ENCODE assay signal across 1 cellular context in the genomic region with DNA sequence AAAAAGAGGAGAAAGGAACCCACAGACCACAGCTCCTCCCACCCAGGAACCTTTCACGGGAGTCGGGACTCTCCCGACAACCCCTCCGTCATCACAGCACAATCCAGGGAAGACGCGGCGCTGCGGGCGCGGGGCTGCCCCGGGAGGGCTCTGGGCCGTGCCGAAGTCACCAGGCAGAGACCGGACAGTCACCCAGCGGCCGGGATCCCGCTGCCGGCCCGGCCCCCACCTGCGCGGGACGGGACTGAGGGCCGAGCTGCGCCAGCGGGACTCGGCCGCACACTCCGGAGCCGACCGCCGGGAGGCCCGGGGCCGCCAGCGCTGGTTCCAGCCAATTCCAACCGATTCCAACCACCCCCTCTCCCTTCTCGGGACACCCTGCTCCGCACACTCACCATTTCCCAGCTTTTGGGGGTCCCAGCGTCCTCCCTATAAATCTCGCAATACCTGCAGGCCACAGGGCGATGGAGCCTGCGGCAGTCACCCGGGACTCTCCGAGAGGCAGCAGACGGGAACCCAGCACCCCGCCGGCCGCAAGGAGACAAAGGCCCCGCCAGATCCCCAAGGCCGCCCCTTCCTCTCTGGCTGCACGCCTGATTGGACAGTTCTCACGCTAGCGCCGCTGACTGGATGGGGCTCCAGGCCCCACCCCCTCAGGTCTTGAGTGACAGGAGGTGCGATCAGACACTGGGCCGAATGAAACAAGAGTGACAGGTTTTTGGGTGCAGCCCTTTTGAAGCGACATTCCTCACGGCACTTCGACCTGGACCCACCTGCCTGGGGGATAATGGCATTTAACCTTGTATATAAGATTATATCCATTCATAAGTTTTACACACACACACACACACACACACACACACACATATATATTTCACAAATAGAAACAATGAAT.
TF ChIP-seq lines count a peak whose summit lies in the region.

A gene (minus strand): TSS at position 547 of the 895 bp plus-strand sequence. CDS start 149 bp downstream, at position 398.

TF ChIP-seq in K562, 482 proteins besides CTCF, POLR2A, EP300 and RAD21 (continued from another document and continues in another):
- TF ChIP-seq EP400 (IDR thresholded peaks at IDR 0.05) (peak; percentile 58; the same call in 1 of the 2 replicates), FOXK2 (conservative IDR thresholded peaks at IDR 0.05 in 1 of 2, IDR thresholded peaks at IDR 0.05 in 1 of 2; ENCODE audit: low read depth in 2 of 2) (no peak), ETV1 (tag; conservative IDR thresholded peaks at IDR 0.05; ENCODE audit: low read depth) (0 out of 2 replicates have a peak, but pooled peaks have one; percentile 6), SREBF1 (IDR thresholded peaks at IDR 0.05; ENCODE audit: borderline replicate concordance, low read depth, low read length) (no peak), CEBPG (CRISPR knock-in tag; IDR thresholded peaks at IDR 0.05) (0 out of 2 replicates have a peak, but pooled peaks have one; percentile 21), CEBPG (tag; conservative IDR thresholded peaks at IDR 0.05 in 1 of 2, IDR thresholded peaks at IDR 0.05 in 1 of 2) (no peak), ZEB2 (IDR thresholded peaks at IDR 0.05) (0 out of 2 replicates have a peak, but pooled peaks have one; percentile 7), ZFP30 (CRISPR knock-in tag; IDR thresholded peaks at IDR 0.05; ENCODE audit: borderline replicate concordance) (no peak), HDAC1 (IDR thresholded peaks at IDR 0.05) (peak in 1 of 2 experiments; percentile 74; a peak in 2 of 4 replicates), SIN3B (IDR thresholded peaks at IDR 0.05; ENCODE audit: low read depth) (peak; percentile 68; the same call in 1 of the 2 replicates), CREM (IDR thresholded peaks at IDR 0.05; ENCODE audit: low read depth) (peak; percentile 41), PHF20 (IDR thresholded peaks at IDR 0.05; ENCODE audit: partially characterized antibody) (peak; percentile 37), CBX1 (IDR thresholded peaks at IDR 0.05; ENCODE audit: low read depth) (no peak), DACH1 (IDR thresholded peaks at IDR 0.05; ENCODE audit: partially characterized antibody) (no peak), TAL1 (IDR thresholded peaks at IDR 0.05) (no peak), MBD2 (IDR thresholded peaks at IDR 0.05; ENCODE audit: borderline replicate concordance, low read depth) (peak; percentile 95), POLR2B (IDR thresholded peaks at IDR 0.05; ENCODE audit: low read depth, partially characterized antibody) (peak; percentile 66), CREBBP (IDR thresholded peaks at IDR 0.05; ENCODE audit: low read depth, low read length) (no peak), RUNX1 (IDR thresholded peaks at IDR 0.05; ENCODE audit: low read depth) (no peak), SP2 (IDR thresholded peaks at IDR 0.05; ENCODE audit: extremely low read depth, low read depth, low read length, poor library complexity, severe bottlenecking) (peak; percentile 77), SMAD3 (CRISPR knock-in tag; conservative IDR thresholded peaks at IDR 0.05) (no peak), TOE1 (IDR thresholded peaks at IDR 0.05; ENCODE audit: borderline replicate concordance) (no peak), TOE1 (CRISPR knock-in tag; IDR thresholded peaks at IDR 0.05; ENCODE audit: borderline replicate concordance, low read depth) (no peak), ZC3H8 (IDR thresholded peaks at IDR 0.05) (no peak), RB1 (IDR thresholded peaks at IDR 0.05; ENCODE audit: low read depth) (peak; percentile 47; the same call in 1 of the 2 replicates), SIN3A (IDR thresholded peaks at IDR 0.05; ENCODE audit: borderline replicate concordance in 2 of 2, control insufficient read depth in 1 of 2, low read depth in 2 of 2, low read length in 2 of 2) (peak in 1 of 2 experiments; percentile 51; a peak in 1 of 4 replicates), NEUROD1 (IDR thresholded peaks at IDR 0.05; ENCODE audit: borderline replicate concordance, low read depth, low read length, partially characterized antibody) (peak; percentile 91)
- TF ChIP-seq, protein P1, sequence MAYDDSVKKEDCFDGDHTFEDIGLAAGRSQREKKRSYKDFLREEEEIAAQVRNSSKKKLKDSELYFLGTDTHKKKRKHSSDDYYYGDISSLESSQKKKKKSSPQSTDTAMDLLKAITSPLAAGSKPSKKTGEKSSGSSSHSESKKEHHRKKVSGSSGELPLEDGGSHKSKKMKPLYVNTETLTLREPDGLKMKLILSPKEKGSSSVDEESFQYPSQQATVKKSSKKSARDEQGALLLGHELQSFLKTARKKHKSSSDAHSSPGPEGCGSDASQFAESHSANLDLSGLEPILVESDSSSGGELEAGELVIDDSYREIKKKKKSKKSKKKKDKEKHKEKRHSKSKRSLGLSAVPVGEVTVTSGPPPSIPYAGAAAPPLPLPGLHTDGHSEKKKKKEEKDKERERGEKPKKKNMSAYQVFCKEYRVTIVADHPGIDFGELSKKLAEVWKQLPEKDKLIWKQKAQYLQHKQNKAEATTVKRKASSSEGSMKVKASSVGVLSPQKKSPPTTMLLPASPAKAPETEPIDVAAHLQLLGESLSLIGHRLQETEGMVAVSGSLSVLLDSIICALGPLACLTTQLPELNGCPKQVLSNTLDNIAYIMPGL (CRISPR knock-in tag; IDR thresholded peaks at IDR 0.05), result peak; percentile 70; the same call in 1 of the 2 replicates
- TF ChIP-seq, protein P2, sequence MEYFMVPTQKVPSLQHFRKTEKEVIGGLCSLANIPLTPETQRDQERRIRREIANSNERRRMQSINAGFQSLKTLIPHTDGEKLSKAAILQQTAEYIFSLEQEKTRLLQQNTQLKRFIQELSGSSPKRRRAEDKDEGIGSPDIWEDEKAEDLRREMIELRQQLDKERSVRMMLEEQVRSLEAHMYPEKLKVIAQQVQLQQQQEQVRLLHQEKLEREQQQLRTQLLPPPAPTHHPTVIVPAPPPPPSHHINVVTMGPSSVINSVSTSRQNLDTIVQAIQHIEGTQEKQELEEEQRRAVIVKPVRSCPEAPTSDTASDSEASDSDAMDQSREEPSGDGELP (CRISPR knock-in tag; IDR thresholded peaks at IDR 0.05; ENCODE audit: borderline replicate concordance), result peak; percentile 50; the same call in 1 of the 2 replicates
- TF ChIP-seq, protein P3, sequence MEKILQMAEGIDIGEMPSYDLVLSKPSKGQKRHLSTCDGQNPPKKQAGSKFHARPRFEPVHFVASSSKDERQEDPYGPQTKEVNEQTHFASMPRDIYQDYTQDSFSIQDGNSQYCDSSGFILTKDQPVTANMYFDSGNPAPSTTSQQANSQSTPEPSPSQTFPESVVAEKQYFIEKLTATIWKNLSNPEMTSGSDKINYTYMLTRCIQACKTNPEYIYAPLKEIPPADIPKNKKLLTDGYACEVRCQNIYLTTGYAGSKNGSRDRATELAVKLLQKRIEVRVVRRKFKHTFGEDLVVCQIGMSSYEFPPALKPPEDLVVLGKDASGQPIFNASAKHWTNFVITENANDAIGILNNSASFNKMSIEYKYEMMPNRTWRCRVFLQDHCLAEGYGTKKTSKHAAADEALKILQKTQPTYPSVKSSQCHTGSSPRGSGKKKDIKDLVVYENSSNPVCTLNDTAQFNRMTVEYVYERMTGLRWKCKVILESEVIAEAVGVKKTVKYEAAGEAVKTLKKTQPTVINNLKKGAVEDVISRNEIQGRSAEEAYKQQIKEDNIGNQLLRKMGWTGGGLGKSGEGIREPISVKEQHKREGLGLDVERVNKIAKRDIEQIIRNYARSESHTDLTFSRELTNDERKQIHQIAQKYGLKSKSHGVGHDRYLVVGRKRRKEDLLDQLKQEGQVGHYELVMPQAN (IDR thresholded peaks at IDR 0.05; ENCODE audit: borderline replicate concordance), result peak; percentile 35; the same call in 1 of the 2 replicates
- TF ChIP-seq, protein P4, sequence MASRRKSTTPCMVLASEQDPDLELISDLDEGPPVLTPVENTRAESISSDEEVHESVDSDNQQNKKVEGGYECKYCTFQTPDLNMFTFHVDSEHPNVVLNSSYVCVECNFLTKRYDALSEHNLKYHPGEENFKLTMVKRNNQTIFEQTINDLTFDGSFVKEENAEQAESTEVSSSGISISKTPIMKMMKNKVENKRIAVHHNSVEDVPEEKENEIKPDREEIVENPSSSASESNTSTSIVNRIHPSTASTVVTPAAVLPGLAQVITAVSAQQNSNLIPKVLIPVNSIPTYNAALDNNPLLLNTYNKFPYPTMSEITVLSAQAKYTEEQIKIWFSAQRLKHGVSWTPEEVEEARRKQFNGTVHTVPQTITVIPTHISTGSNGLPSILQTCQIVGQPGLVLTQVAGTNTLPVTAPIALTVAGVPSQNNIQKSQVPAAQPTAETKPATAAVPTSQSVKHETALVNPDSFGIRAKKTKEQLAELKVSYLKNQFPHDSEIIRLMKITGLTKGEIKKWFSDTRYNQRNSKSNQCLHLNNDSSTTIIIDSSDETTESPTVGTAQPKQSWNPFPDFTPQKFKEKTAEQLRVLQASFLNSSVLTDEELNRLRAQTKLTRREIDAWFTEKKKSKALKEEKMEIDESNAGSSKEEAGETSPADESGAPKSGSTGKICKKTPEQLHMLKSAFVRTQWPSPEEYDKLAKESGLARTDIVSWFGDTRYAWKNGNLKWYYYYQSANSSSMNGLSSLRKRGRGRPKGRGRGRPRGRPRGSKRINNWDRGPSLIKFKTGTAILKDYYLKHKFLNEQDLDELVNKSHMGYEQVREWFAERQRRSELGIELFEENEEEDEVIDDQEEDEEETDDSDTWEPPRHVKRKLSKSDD (conservative IDR thresholded peaks at IDR 0.05; ENCODE audit: low read length), result no peak
- TF ChIP-seq, protein P5, sequence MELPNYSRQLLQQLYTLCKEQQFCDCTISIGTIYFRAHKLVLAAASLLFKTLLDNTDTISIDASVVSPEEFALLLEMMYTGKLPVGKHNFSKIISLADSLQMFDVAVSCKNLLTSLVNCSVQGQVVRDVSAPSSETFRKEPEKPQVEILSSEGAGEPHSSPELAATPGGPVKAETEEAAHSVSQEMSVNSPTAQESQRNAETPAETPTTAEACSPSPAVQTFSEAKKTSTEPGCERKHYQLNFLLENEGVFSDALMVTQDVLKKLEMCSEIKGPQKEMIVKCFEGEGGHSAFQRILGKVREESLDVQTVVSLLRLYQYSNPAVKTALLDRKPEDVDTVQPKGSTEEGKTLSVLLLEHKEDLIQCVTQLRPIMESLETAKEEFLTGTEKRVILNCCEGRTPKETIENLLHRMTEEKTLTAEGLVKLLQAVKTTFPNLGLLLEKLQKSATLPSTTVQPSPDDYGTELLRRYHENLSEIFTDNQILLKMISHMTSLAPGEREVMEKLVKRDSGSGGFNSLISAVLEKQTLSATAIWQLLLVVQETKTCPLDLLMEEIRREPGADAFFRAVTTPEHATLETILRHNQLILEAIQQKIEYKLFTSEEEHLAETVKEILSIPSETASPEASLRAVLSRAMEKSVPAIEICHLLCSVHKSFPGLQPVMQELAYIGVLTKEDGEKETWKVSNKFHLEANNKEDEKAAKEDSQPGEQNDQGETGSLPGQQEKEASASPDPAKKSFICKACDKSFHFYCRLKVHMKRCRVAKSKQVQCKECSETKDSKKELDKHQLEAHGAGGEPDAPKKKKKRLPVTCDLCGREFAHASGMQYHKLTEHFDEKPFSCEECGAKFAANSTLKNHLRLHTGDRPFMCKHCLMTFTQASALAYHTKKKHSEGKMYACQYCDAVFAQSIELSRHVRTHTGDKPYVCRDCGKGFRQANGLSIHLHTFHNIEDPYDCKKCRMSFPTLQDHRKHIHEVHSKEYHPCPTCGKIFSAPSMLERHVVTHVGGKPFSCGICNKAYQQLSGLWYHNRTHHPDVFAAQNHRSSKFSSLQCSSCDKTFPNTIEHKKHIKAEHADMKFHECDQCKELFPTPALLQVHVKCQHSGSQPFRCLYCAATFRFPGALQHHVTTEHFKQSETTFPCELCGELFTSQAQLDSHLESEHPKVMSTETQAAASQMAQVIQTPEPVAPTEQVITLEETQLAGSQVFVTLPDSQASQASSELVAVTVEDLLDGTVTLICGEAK (IDR thresholded peaks at IDR 0.05), result peak; percentile 73
- TF ChIP-seq, protein P5 (CRISPR knock-in tag; IDR thresholded peaks at IDR 0.05), result no peak
- TF ChIP-seq, protein P6, sequence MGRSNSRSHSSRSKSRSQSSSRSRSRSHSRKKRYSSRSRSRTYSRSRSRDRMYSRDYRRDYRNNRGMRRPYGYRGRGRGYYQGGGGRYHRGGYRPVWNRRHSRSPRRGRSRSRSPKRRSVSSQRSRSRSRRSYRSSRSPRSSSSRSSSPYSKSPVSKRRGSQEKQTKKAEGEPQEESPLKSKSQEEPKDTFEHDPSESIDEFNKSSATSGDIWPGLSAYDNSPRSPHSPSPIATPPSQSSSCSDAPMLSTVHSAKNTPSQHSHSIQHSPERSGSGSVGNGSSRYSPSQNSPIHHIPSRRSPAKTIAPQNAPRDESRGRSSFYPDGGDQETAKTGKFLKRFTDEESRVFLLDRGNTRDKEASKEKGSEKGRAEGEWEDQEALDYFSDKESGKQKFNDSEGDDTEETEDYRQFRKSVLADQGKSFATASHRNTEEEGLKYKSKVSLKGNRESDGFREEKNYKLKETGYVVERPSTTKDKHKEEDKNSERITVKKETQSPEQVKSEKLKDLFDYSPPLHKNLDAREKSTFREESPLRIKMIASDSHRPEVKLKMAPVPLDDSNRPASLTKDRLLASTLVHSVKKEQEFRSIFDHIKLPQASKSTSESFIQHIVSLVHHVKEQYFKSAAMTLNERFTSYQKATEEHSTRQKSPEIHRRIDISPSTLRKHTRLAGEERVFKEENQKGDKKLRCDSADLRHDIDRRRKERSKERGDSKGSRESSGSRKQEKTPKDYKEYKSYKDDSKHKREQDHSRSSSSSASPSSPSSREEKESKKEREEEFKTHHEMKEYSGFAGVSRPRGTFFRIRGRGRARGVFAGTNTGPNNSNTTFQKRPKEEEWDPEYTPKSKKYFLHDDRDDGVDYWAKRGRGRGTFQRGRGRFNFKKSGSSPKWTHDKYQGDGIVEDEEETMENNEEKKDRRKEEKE (IDR thresholded peaks at IDR 0.05; ENCODE audit: borderline replicate concordance in 1 of 2, control insufficient read depth in 1 of 2, low read depth in 2 of 2, low read length in 1 of 2), result no peak
